2 cellular contexts compared by ENCODE assay signal in the genomic region with DNA sequence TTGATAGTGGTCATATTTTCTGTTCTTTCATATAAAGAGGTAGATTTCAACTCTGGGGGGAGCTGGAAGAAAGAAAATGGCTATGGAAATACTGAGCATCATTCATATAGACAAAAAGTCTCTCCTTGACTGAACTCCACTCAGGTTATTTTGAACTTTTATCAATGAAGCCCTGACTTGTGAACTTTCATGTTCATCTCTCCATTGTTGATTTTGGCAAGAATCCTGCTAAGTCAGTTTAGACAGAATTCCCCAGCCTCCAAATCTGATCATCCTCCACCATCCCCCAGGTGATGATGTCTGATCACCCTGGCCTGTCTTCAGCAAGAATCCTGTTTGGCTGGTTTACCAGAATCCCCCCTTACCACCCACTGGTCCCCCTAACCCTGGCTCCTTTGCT.
TF ChIP-seq lines count a peak whose summit lies in the region.

No MANE protein-coding gene starts in this region.

TF ChIP-seq in liver, 16 proteins besides CTCF, POLR2A, EP300 and RAD21 (continued from another document):
- TF ChIP-seq HNF4A (conservative IDR thresholded peaks at IDR 0.05): peak; percentile 4 to 9
TF ChIP-seq in liver: peak in this region for 2.

TF ChIP-seq in HepG2, 621 proteins besides CTCF, POLR2A, EP300 and RAD21 (continued from another document):
- no peak for TF ChIP-seq IRF9 (CRISPR knock-in tag; IDR thresholded peaks at IDR 0.05; ENCODE audit: borderline replicate concordance)
